8 cellular contexts compared by ENCODE assay signal in the genomic region with DNA sequence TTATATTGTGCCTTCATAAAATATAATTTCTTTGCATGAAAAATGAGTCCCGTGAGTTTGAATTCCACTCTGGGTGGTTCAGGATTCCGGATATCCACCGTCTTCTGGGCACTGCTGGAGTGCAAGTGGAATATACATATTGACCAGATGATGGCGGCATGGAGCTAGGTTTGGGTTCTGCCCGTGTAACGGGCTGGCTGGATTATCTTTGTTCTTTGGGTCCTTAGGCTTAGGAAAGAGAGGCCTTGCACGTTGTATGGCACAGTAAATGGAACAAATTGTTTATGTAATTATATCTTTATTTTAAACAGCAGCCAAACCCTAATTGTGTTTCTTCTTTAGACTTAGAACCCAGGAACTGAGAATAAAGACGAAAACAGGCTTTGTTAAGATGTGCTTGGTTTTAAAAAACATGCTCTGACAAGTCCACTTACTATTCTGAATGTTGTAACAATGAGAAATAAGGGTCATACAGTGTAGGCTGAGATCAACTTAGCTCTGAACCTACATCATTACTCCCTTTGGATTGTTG. TPM values are rescaled to one million over a fixed set of nuclear protein-coding genes. Genes with fewer than 3 reads are reported as not detected.
A peak's percentile ranks its signal among the peaks of the same experiment; 100 is the strongest.
DNase-seq lines count a peak whose midpoint lies in the region; ATAC-seq and TF ChIP-seq lines count a peak whose summit lies in the region.

No MANE protein-coding gene starts in this region.

- H3K27me3 Mint-ChIP-seq in activated CD4-positive, alpha-beta T cell treated with anti-CD3 and anti-CD28 coated beads, Interleukin-2, amount 10 ng/mL, durations not matched to agents 24 days and 14 days, result peaks cover 7% of the 10 kb centered on the region

- no peaks in the 10 kb centered on the region for H3K4me1 Mint-ChIP-seq in activated CD4-positive, alpha-beta T cell treated with anti-CD3 and anti-CD28 coated beads, Interleukin-2, amount 10 ng/mL, durations not matched to agents 24 days and 14 days

- H3K9me3 ChIP-seq in lower lobe of right lung, result no peaks in the 10 kb centered on the region

- ATAC-seq in GM19324 (IDR thresholded peaks at IDR 0.05; ENCODE audit: low FRiP score, unreplicated experiment) (peak; percentile 77), HG03457 (IDR thresholded peaks at IDR 0.05; ENCODE audit: unreplicated experiment) (peak; percentile 94), lower lobe of right lung (peak; percentile 95 to 97)

- no peak overlapping the region for H3K27ac ChIP-seq in lower lobe of right lung

- H3K27ac Mint-ChIP-seq in activated CD4-positive, alpha-beta T cell treated with anti-CD3 and anti-CD28 coated beads, Interleukin-2, amount 10 ng/mL, durations not matched to agents 24 days and 14 days, result no peak overlapping the region

- no peak overlapping the region for H3K4me3 Mint-ChIP-seq in activated CD4-positive, alpha-beta T cell treated with anti-CD3 and anti-CD28 coated beads, Interleukin-2, amount 10 ng/mL, durations not matched to agents 24 days and 14 days

- no peaks in the 10 kb centered on the region for H3K36me3 Mint-ChIP-seq in activated CD4-positive, alpha-beta T cell treated with anti-CD3 and anti-CD28 coated beads, Interleukin-2, amount 10 ng/mL, durations not matched to agents 24 days and 14 days (ENCODE audit: low read depth)

- H3K4me3 ChIP-seq in lower lobe of right lung, result no peak overlapping the region

- no peaks in the 10 kb centered on the region for H3K36me3 ChIP-seq in lower lobe of right lung

- no peaks in the 10 kb centered on the region for H3K9me3 Mint-ChIP-seq in activated CD4-positive, alpha-beta T cell treated with anti-CD3 and anti-CD28 coated beads, Interleukin-2, amount 10 ng/mL, durations not matched to agents 24 days and 14 days

- no peaks in the 10 kb centered on the region for H3K27me3 ChIP-seq in lower lobe of right lung (ENCODE audit: low read depth)

- no peaks in the 10 kb centered on the region for H3K4me1 ChIP-seq in lower lobe of right lung

- DNase-seq in CD1c-positive myeloid dendritic cell (ENCODE audit: extremely low spot score) (peak; percentile 70), NCI-H526 (lab: John Stamatoyannopoulos, UW) (peak; percentile 84 to 97), dermis blood vessel endothelial cell (peak; percentile 92), lower lobe of right lung (peak; percentile 57)
- peak; percentile 89 for DNase-seq in activated CD4-positive, alpha-beta T cell treated with anti-CD3 and anti-CD28 coated beads, Interleukin-2, amount 10 ng/mL, durations not matched to agents 24 days and 14 days
- peak; percentile 23 for DNase-seq in stimulated activated CD8-positive, alpha-beta memory T cell treated with anti-CD3 and anti-CD28 coated beads, Interleukin-15, amount 100 ng/mL, for 1 hour (ENCODE audit: low read depth)

- intact Hi-C loops in activated CD4-positive, alpha-beta T cell treated with anti-CD3 and anti-CD28 coated beads, Interleukin-2, amount 10 ng/mL, durations not matched to agents 24 days and 14 days (cut with micrococcal nuclease), result loop anchor here (1.0 to 5.0 kb wide), 2 partner anchors 346 to 650 kb away; no protein-coding TSS in a partner anchor
- intact Hi-C loops in lower lobe of right lung (cut with DNase I), result loop anchor here (5.0 kb wide), 1 partner anchor 346 kb away; no protein-coding TSS in a partner anchor

- peak; percentile 87 for TF ChIP-seq CTCF in lower lobe of right lung (IDR thresholded peaks at IDR 0.05)

RNA-seq across cellular contexts. Expression of a gene that starts 13.5 kb away (rescaled TPM):
- total RNA-seq in activated CD4-positive, alpha-beta T cell treated with anti-CD3 and anti-CD28 coated beads, Interleukin-2, amount 10 ng/mL, durations not matched to agents 24 days and 14 days, result 49.8 and 54.7 TPM in 2 replicates
- 48.8 and 52.6 TPM in 2 replicates for total RNA-seq in dermis blood vessel endothelial cell
- total RNA-seq in lower lobe of right lung, result 37.4 TPM

RNA-seq across cellular contexts. Expression of a gene that starts 42.8 kb away (rescaled TPM):
- total RNA-seq in activated CD4-positive, alpha-beta T cell treated with anti-CD3 and anti-CD28 coated beads, Interleukin-2, amount 10 ng/mL, durations not matched to agents 24 days and 14 days, result not detected in 2 replicates
- total RNA-seq in dermis blood vessel endothelial cell (not detected in 2 replicates), lower lobe of right lung (not detected)

Comparison
In these comparisons a context has a peak if more than half of its experiments do, and no peak if none do; other contexts are left out.
1. DNase-seq: peak in every context shown above with its lines; median percentile 92 in dermis blood vessel endothelial cell; 90 in NCI-H526; 89 in activated CD4-positive, alpha-beta T cell treated with anti-CD3 and anti-CD28 coated beads, Interleukin-2, amount 10 ng/mL, durations not matched to agents 24 days and 14 days; 70 in CD1c-positive myeloid dendritic cell; 57 in lower lobe of right lung; 23 in stimulated activated CD8-positive, alpha-beta memory T cell treated with anti-CD3 and anti-CD28 coated beads, Interleukin-15, amount 100 ng/mL, for 1 hour.